In genomic region chr1:44418022-44418673, GRCh38 we compare ENCODE assay signal across 9 cellular contexts. TPM values are rescaled to one million over a fixed set of nuclear protein-coding genes. Genes with fewer than 3 reads are reported as not detected.
DNase-seq lines count a peak whose midpoint lies in the region; ATAC-seq and TF ChIP-seq lines count a peak whose summit lies in the region.
"Had no signal": no experiment of that assay in that cellular context is flagged by ENCODE, and none has a peak within 500 bp of the region (broad histone marks: within the 10 kb centered on the region; RNA-seq: fewer than 3 reads in every experiment).

No MANE protein-coding gene starts in this region.

- peaks cover 8% of the 10 kb centered on the region for H3K4me1 Mint-ChIP-seq in osteocyte (ENCODE audit: unreplicated experiment)

- TF ChIP-seq CTCF in esophagus squamous epithelium (IDR thresholded peaks at IDR 0.05) = no peak
- no peak for TF ChIP-seq CTCF in osteocyte (IDR thresholded peaks at IDR 0.05)
- TF ChIP-seq CTCF in gastroesophageal sphincter (IDR thresholded peaks at IDR 0.05) = no peak

- H3K9me3 Mint-ChIP-seq in osteocyte (ENCODE audit: unreplicated experiment) = no peaks in the 10 kb centered on the region

- ATAC-seq in HG03280 (IDR thresholded peaks at IDR 0.05; ENCODE audit: unreplicated experiment) (no peak), HG03159 (IDR thresholded peaks at IDR 0.05; ENCODE audit: unreplicated experiment) (no peak), gastroesophageal sphincter (no peak)

- H3K4me3 Mint-ChIP-seq in osteocyte (ENCODE audit: unreplicated experiment) = peak overlapping the region; percentile 71

- no peaks in the 10 kb centered on the region for H3K36me3 ChIP-seq in esophagus squamous epithelium
- H3K36me3 ChIP-seq in gastroesophageal sphincter = no peaks in the 10 kb centered on the region
- H3K36me3 ChIP-seq: brain microvascular endothelial cell had no signal

- H3K27ac Mint-ChIP-seq in osteocyte (ENCODE audit: unreplicated experiment) = no peak overlapping the region

- peak; percentile 17 for DNase-seq in CD1c-positive myeloid dendritic cell (ENCODE audit: extremely low spot score)
- peak; percentile 42 for DNase-seq in M059J (ENCODE audit: low read depth)
- DNase-seq in esophagus squamous epithelium (lab: John Stamatoyannopoulos, UW) = no peak
- DNase-seq in osteocyte (ENCODE audit: extremely low spot score, unreplicated experiment) = no peak
- no peak for DNase-seq in T1000 (lab: John Stamatoyannopoulos, UW)

- H3K4me1 ChIP-seq in esophagus squamous epithelium = peaks cover 4 to 36% (median 9%) of the 10 kb centered on the region in 3 donors
- H3K4me1 ChIP-seq in gastroesophageal sphincter = peaks cover 0 to 19% (median 3%) of the 10 kb centered on the region in 3 donors

- no peaks in the 10 kb centered on the region for H3K36me3 Mint-ChIP-seq in osteocyte (ENCODE audit: unreplicated experiment)

- TF ChIP-seq POLR2A in esophagus squamous epithelium (IDR thresholded peaks at IDR 0.05) (no peak), gastroesophageal sphincter (IDR thresholded peaks at IDR 0.05) (no peak)

- peaks cover 56% of the 10 kb centered on the region for H3K27me3 Mint-ChIP-seq in osteocyte (ENCODE audit: unreplicated experiment)

- H3K9me3 ChIP-seq in esophagus squamous epithelium = no peaks in the 10 kb centered on the region
- H3K9me3 ChIP-seq in gastroesophageal sphincter = no peaks in the 10 kb centered on the region

- H3K27ac ChIP-seq in esophagus squamous epithelium = peak overlapping the region in 1 of 4 donors; percentile 17
- H3K27ac ChIP-seq in gastroesophageal sphincter = peak overlapping the region in 1 of 4 donors; percentile 16
- H3K27ac ChIP-seq: brain microvascular endothelial cell had no signal

- H3K4me3 ChIP-seq in esophagus squamous epithelium (peak overlapping the region in 3 of 4 donors; percentile 0 to 57 (median 41)), gastroesophageal sphincter (peak overlapping the region in 1 of 2 donors; percentile 46)

- WGBS in esophagus squamous epithelium, 2 donors = 9 to 13% methylated on average over 7 to 25 of the region's 46 CpGs
- WGBS in gastroesophageal sphincter (ENCODE audit: low coverage in 1 of 2), 2 donors = 9 to 11% methylated on average over 12 to 25 of the region's 46 CpGs

- no peak for TF ChIP-seq EP300 in gastroesophageal sphincter (IDR thresholded peaks at IDR 0.05)

- intact Hi-C loops in esophagus squamous epithelium (cut with DNase I) = no loop called here

- H3K27me3 ChIP-seq in esophagus squamous epithelium = peaks cover 10 to 100% (median 27%) of the 10 kb centered on the region in 4 donors
- peaks cover 100% of the 10 kb centered on the region for H3K27me3 ChIP-seq in gastroesophageal sphincter

RNA-seq across cellular contexts. Expression of gene RNF220, which starts 13.1 kb away (rescaled TPM):
- total RNA-seq in M059J (2014; rRNA removed; shearing (Covaris generic)) = 56.3 and 72.9 TPM in 2 replicates
- total RNA-seq in esophagus squamous epithelium (100 to 1,000 TPM in 1 of 4 donors, 10 to 100 TPM in 3; 44.8 to 111 (median 60.3) TPM), osteocyte (73.0 and 84.4 TPM in 2 replicates), gastroesophageal sphincter (100 to 1,000 TPM; 112 to 134 (median 132) TPM)

Comparison
In these comparisons a context has a peak if more than half of its experiments do, and no peak if none do; other contexts are left out.
1. DNase-seq: peak in CD1c-positive myeloid dendritic cell (single experiment) and M059J (single experiment); none in esophagus squamous epithelium (single experiment), osteocyte (single experiment) and T1000 (single experiment).